1 cellular context compared by ENCODE assay signal in the genomic region with DNA sequence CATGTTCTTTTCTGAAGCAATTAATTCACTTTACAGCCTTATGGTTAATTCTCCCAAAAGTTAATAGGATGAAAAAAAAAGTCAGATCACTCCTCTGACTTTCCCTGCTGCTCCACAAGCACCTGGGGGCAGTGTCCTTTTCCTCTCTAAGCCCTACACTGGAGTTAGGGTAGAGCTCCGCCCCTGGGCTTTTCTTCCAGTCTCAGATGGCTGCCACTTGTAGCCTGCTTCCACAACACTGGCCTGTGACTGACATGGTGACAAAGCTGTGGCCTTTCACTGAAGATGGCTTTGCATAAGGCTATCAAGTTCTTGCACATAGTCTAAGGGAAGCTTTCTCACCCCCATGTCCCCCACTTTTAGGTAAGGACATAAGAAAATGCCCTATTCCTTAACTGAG.
TF ChIP-seq lines count a peak whose summit lies in the region.

No MANE protein-coding gene starts in this region.

TF ChIP-seq in HepG2, 621 proteins besides CTCF, POLR2A, EP300 and RAD21:
- TF ChIP-seq ZMYM2 (CRISPR knock-in tag; IDR thresholded peaks at IDR 0.05) = no peak
- TF ChIP-seq, protein P1, sequence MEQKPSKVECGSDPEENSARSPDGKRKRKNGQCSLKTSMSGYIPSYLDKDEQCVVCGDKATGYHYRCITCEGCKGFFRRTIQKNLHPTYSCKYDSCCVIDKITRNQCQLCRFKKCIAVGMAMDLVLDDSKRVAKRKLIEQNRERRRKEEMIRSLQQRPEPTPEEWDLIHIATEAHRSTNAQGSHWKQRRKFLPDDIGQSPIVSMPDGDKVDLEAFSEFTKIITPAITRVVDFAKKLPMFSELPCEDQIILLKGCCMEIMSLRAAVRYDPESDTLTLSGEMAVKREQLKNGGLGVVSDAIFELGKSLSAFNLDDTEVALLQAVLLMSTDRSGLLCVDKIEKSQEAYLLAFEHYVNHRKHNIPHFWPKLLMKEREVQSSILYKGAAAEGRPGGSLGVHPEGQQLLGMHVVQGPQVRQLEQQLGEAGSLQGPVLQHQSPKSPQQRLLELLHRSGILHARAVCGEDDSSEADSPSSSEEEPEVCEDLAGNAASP (CRISPR knock-in tag; IDR thresholded peaks at IDR 0.05; ENCODE audit: borderline replicate concordance) = no peak
- no peak for TF ChIP-seq IKZF4 (CRISPR knock-in tag; IDR thresholded peaks at IDR 0.05; ENCODE audit: borderline replicate concordance, low read depth, not compliant biosample characterization)
- TF ChIP-seq SALL1 (CRISPR knock-in tag; IDR thresholded peaks at IDR 0.05) = no peak
- TF ChIP-seq ZFP90 (CRISPR knock-in tag; IDR thresholded peaks at IDR 0.05; ENCODE audit: borderline replicate concordance) = no peak
- 0 out of 2 replicates have a peak, but pooled peaks have one; percentile 28 for TF ChIP-seq ZNF124 (CRISPR knock-in tag; IDR thresholded peaks at IDR 0.05)
- TF ChIP-seq, protein P2, sequence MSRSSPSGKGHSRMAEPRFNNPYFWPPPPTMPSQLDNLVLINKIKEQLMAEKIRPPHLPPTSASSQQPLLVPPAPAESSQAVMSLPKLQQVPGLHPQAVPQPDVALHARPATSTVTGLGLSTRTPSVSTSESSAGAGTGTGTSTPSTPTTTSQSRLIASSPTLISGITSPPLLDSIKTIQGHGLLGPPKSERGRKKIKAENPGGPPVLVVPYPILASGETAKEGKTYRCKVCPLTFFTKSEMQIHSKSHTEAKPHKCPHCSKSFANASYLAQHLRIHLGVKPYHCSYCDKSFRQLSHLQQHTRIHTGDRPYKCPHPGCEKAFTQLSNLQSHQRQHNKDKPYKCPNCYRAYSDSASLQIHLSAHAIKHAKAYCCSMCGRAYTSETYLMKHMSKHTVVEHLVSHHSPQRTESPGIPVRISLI (CRISPR knock-in tag; IDR thresholded peaks at IDR 0.05; ENCODE audit: borderline replicate concordance) = peak; percentile 37; the same call in 1 of the 2 replicates
- peak; percentile 71; the same call in 1 of the 2 replicates for TF ChIP-seq THAP11 (CRISPR knock-in tag; IDR thresholded peaks at IDR 0.05)
- TF ChIP-seq SMC3 (IDR thresholded peaks at IDR 0.05; ENCODE audit: low read length) = peak; percentile 17; the same call in 1 of the 2 replicates
- no peak for TF ChIP-seq ZFX (CRISPR knock-in tag; IDR thresholded peaks at IDR 0.05; ENCODE audit: low read depth)
- TF ChIP-seq, protein P3, sequence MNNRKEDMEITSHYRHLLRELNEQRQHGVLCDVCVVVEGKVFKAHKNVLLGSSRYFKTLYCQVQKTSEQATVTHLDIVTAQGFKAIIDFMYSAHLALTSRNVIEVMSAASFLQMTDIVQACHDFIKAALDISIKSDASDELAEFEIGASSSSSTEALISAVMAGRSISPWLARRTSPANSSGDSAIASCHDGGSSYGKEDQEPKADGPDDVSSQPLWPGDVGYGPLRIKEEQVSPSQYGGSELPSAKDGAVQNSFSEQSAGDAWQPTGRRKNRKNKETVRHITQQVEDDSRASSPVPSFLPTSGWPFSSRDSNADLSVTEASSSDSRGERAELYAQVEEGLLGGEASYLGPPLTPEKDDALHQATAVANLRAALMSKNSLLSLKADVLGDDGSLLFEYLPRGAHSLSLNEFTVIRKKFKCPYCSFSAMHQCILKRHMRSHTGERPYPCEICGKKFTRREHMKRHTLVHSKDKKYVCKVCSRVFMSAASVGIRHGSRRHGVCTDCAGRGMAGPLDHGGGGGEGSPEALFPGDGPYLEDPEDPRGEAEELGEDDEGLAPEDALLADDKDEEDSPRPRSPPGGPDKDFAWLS (CRISPR knock-in tag; IDR thresholded peaks at IDR 0.05; ENCODE audit: borderline replicate concordance) = no peak
- no peak for TF ChIP-seq CBX5 (CRISPR knock-in tag; IDR thresholded peaks at IDR 0.05; ENCODE audit: borderline replicate concordance)
- TF ChIP-seq SP5 (CRISPR knock-in tag; IDR thresholded peaks at IDR 0.05; ENCODE audit: borderline replicate concordance, low read depth) = peak; percentile 68; the same call in 1 of the 2 replicates
- 0 out of 2 replicates have a peak, but pooled peaks have one; percentile 28 for TF ChIP-seq POLR2AphosphoS5 (IDR thresholded peaks at IDR 0.05; ENCODE audit: low read depth, low read length)
- TF ChIP-seq HOXA3 (CRISPR knock-in tag; IDR thresholded peaks at IDR 0.05) = no peak
- TF ChIP-seq ZNF207 (IDR thresholded peaks at IDR 0.05; ENCODE audit: borderline replicate concordance) = no peak
- TF ChIP-seq ZNF839 (CRISPR knock-in tag; IDR thresholded peaks at IDR 0.05; ENCODE audit: borderline replicate concordance) = no peak
- TF ChIP-seq ZFYVE20 (CRISPR knock-in tag; IDR thresholded peaks at IDR 0.05; ENCODE audit: borderline replicate concordance, low read depth) = no peak
- TF ChIP-seq NBN (conservative IDR thresholded peaks at IDR 0.05) = no peak
- TF ChIP-seq, protein P4, sequence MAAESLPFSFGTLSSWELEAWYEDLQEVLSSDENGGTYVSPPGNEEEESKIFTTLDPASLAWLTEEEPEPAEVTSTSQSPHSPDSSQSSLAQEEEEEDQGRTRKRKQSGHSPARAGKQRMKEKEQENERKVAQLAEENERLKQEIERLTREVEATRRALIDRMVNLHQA (CRISPR knock-in tag; IDR thresholded peaks at IDR 0.05) = no peak
- TF ChIP-seq, protein P5, sequence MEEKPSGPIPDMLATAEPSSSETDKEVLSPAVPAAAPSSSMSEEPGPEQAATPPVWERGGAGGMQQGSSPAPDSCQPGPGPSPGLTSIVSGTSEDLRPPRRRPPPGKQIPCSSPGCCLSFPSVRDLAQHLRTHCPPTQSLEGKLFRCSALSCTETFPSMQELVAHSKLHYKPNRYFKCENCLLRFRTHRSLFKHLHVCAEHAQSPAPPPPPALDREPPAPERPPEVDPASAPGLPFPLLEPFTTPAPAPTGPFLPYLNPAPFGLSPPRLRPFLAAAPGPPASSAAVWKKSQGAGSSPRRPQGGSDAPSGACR (CRISPR knock-in tag; IDR thresholded peaks at IDR 0.05) = no peak
- TF ChIP-seq, protein P6, sequence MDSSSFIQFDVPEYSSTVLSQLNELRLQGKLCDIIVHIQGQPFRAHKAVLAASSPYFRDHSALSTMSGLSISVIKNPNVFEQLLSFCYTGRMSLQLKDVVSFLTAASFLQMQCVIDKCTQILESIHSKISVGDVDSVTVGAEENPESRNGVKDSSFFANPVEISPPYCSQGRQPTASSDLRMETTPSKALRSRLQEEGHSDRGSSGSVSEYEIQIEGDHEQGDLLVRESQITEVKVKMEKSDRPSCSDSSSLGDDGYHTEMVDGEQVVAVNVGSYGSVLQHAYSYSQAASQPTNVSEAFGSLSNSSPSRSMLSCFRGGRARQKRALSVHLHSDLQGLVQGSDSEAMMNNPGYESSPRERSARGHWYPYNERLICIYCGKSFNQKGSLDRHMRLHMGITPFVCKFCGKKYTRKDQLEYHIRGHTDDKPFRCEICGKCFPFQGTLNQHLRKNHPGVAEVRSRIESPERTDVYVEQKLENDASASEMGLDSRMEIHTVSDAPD (CRISPR knock-in tag; IDR thresholded peaks at IDR 0.05) = no peak
- no peak for TF ChIP-seq ZBTB42 (CRISPR knock-in tag; IDR thresholded peaks at IDR 0.05)
- no peak for TF ChIP-seq ZNF674 (CRISPR knock-in tag; IDR thresholded peaks at IDR 0.05; ENCODE audit: low read depth)
- peak; percentile 47; the same call in 1 of the 2 replicates for TF ChIP-seq SAP130 (CRISPR knock-in tag; IDR thresholded peaks at IDR 0.05; ENCODE audit: low read depth)
- TF ChIP-seq YY1 (IDR thresholded peaks at IDR 0.05; ENCODE audit: insufficient read depth, insufficient replicate concordance, low read depth, low read length) = peak; percentile 26
- TF ChIP-seq ZSCAN22 (CRISPR knock-in tag; IDR thresholded peaks at IDR 0.05) = no peak
- peak; percentile 30; the same call in 1 of the 2 replicates for TF ChIP-seq STAG1 (CRISPR knock-in tag; IDR thresholded peaks at IDR 0.05)
- TF ChIP-seq HNRNPLL (IDR thresholded peaks at IDR 0.05; ENCODE audit: low read depth, low read length, poor library complexity, severe bottlenecking) = no peak
- peak; percentile 19; the same call in 1 of the 2 replicates for TF ChIP-seq KAT8 (CRISPR knock-in tag; IDR thresholded peaks at IDR 0.05)
- TF ChIP-seq, protein P7, sequence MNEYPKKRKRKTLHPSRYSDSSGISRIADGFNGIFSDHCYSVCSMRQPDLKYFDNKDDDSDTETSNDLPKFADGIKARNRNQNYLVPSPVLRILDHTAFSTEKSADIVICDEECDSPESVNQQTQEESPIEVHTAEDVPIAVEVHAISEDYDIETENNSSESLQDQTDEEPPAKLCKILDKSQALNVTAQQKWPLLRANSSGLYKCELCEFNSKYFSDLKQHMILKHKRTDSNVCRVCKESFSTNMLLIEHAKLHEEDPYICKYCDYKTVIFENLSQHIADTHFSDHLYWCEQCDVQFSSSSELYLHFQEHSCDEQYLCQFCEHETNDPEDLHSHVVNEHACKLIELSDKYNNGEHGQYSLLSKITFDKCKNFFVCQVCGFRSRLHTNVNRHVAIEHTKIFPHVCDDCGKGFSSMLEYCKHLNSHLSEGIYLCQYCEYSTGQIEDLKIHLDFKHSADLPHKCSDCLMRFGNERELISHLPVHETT (CRISPR knock-in tag; conservative IDR thresholded peaks at IDR 0.05) = no peak
- peak; percentile 32; the same call in 1 of the 2 replicates for TF ChIP-seq RXRB (CRISPR knock-in tag; IDR thresholded peaks at IDR 0.05; ENCODE audit: borderline replicate concordance)
